Comparison of ENCODE assay signal across 30 cellular contexts in the genomic region with DNA sequence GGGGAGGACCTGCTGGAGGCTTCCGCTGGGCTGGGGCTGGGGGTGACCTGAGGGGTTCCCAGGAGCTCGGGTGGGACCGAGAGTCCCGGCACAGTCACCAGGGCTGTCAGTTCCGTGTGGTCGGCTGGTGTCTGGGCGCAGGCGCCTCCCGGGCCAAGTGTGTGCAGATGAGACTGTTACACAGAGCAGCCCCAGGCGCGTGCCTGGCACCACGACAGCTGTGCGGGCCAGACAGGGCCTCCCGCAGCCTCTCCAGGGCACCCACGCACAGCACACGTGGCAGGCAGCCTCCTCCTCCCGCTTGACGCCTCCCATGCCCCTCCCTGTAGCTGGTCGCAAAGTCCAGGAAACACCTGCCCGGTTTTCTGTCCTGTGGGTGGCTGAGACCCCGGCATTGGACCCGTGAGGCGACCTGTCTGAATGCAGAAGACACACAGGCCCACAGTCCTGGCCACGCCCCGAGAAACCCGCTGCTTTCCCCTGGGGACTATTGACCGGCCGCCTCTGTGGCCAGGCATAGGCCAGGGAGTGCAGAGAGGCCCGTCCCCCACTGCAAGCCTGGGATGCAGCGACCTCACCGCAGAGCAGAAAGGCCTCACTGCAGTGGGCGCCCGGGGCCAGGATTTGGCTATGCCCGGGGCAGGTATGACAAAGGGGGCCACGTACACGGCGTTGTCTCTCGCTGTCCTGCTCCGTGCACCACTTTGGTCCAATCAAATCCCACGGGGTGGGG. TPM values are rescaled to one million over a fixed set of nuclear protein-coding genes. Genes with fewer than 3 reads are reported as not detected.
"Had no signal": no experiment of that assay in that cellular context is flagged by ENCODE, and none has a peak within 500 bp of the region (broad histone marks: within the 10 kb centered on the region; RNA-seq: fewer than 3 reads in every experiment).

No MANE protein-coding gene starts in this region.

- H3K36me3 ChIP-seq: adrenal gland, Peyer's patch, SJCRH30 had no signal

- H3K4me3 ChIP-seq: adrenal gland, Peyer's patch, SJCRH30, SK-N-MC had no signal

- H3K27me3 ChIP-seq: Peyer's patch, SJCRH30 had no signal

- ATAC-seq: activated CD4-positive, alpha-beta T cell treated with anti-CD3 and anti-CD28 coated beads for 36 hours; activated CD4-positive, CD25-positive, alpha-beta regulatory T cell treated with anti-CD3 and anti-CD28 coated beads, Interleukin-2, amount 50 U/mL, for 24 hours; activated CD8-positive, alpha-beta T cell treated with anti-CD3 and anti-CD28 coated beads, Interleukin-2, amount 10 ng/mL, durations not matched to agents 7 days and 5 days; Right ventricle myocardium inferior had no signal

- H3K27ac ChIP-seq: adrenal gland, Peyer's patch, SJCRH30, SK-N-MC had no signal

- H3K9me3 ChIP-seq: adrenal gland, Peyer's patch had no signal

- H3K4me1 ChIP-seq: adrenal gland, Peyer's patch, SJCRH30 had no signal

- DNase-seq: activated CD4-positive, alpha-beta T cell treated with anti-CD3 and anti-CD28 coated beads for 36 hours; activated CD4-positive, alpha-beta T cell treated with anti-CD3 and anti-CD28 coated beads, Interleukin-2, amount 10 ng/mL, durations not matched to agents 7 days and 5 days; activated CD4-positive, alpha-beta T cell treated with anti-CD3 and anti-CD28 coated beads, Interleukin-2, amount 50 U/mL, for 48 hours; activated CD8-positive, alpha-beta T cell treated with anti-CD3 and anti-CD28 coated beads, Interleukin-2, amount 10 ng/mL, durations not matched to agents 7 days and 5 days; activated gamma-delta T cell treated with Interleukin-2 at 50 U/mL for 16 hours; activated naive CD4-positive, alpha-beta T cell treated with anti-CD3 and anti-CD28 coated beads for 36 hours; activated T-cell treated with anti-CD3 and anti-CD28 coated beads for 4 hours; activated T-cell treated with anti-CD3 and anti-CD28 coated beads, Interleukin-2, amount 50 U/mL, for 4 hours; adrenal gland; anterior cingulate cortex; cerebellar nuclear complex; NCI-H1048; NCI-H1105 treated with DMSO at 0.1 percent for 48 hours; NCI-H1436; NCI-H1694; NCI-H1930; NCI-H2081 treated with DMSO at 0.1 percent for 48 hours; NCI-H345; NCI-H524 treated with DMSO at 0.1 percent for 48 hours; Peyer's patch; RPMI8226; SJCRH30 had no signal

- FAIRE-seq: bronchial epithelial cell, colon, TTC549 had no signal

RNA-seq across cellular contexts. Expression of a gene that starts 12.1 kb away (rescaled TPM):
- total RNA-seq: activated CD4-positive, alpha-beta T cell treated with anti-CD3 and anti-CD28 coated beads, Interleukin-2, amount 10 ng/mL, durations not matched to agents 7 days and 5 days; activated CD8-positive, alpha-beta T cell treated with anti-CD3 and anti-CD28 coated beads, Interleukin-2, amount 10 ng/mL, durations not matched to agents 7 days and 5 days; activated T-helper 1 cell treated with anti-CD3 and anti-CD28 coated beads, Interleukin-12 subunit alpha, Interleukin-12 subunit beta, Interleukin-2, Interleukin-4 antibody, amounts not matched to agents 30 ng/mL and 10 ng/mL and 1 ng/mL, durations not matched to agents 14 hours and 24 hours and 36 hours; bronchial epithelial cell; NCI-H460; Peyer's patch; Right ventricle myocardium inferior had no signal
